ENCODE assay signal across 8 cellular contexts in the genomic region with DNA sequence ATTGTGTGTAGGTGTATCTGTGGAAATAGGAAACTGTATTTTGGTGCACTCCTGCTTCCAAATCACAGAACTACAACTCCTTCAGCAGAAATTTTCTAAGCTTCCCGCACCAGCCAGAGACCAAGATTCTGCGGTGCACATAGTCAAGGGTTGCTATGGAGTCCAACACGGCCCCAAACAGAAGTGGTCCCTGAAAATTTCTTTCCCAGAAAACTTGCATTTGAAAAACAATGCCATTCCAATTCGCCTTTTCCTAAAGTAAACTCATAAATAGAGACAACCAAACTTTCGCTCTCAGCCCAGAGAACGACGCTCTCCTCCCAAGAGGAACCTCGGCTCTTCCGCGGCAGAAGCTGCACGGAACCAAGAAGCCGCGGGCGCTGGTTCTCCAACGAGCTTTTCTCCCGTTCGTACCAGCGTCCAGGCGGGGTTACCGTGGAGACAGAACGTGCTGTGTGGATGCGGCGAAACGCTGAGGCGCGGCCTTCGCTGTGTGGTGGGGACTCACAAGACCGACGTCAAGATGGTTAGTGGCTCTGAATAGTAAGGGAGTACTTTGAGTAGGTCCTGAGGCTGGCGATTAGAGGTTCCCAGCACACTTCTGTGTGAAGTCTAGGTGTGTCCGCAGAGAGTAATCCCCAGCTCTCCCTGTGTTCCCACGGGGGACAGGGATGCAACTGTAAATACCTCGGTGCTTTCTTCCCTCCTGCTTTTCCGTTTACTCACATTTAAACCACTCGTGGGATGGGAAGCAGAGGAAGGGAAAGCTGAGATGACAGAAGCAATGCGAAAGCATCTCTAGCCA. TPM values are rescaled to one million over a fixed set of nuclear protein-coding genes. Genes with fewer than 3 reads are reported as not detected.
A peak's percentile ranks its signal among the peaks of the same experiment; 100 is the strongest.
DNase-seq lines count a peak whose midpoint lies in the region; ATAC-seq and TF ChIP-seq lines count a peak whose summit lies in the region.

No MANE protein-coding gene starts in this region.

- CTCF ChIA-PET in CD4-positive, alpha-beta memory T cell (lab: Charles Lee; ENCODE audit: partially characterized antibody), result interaction anchor here (0.6 to 3.2 kb wide), 11 partner anchors 7 to 249 kb away, joined by 3 to 16 read pairs (median 4); partner anchors contain the start of gene UBN2
- CTCF ChIA-PET in activated CD8-positive, alpha-beta T cell treated with anti-CD3 and anti-CD28 coated beads, Interleukin-2, amount 10 ng/mL, durations not matched to agents 7 days and 5 days (lab: Charles Lee), result interaction anchor here (0.8 to 1.7 kb wide), 9 partner anchors 11 to 247 kb away, joined by 3 to 7 read pairs (median 5); no protein-coding TSS in a partner anchor

- H3K27ac ChIP-seq in CD4-positive, alpha-beta memory T cell (ENCODE audit: low read depth, low read length), result peak overlapping the region; percentile 56
- peak overlapping the region; percentile 57 to 68 for H3K27ac ChIP-seq in lung (ENCODE audit: low read depth in 1 of 2, low read length in 1 of 2)

- H3K27me3 Mint-ChIP-seq in CD4-positive, alpha-beta memory T cell, result no peaks in the 10 kb centered on the region
- peaks cover 3% of the 10 kb centered on the region for H3K27me3 Mint-ChIP-seq in activated CD8-positive, alpha-beta T cell treated with anti-CD3 and anti-CD28 coated beads, Interleukin-2, amount 10 ng/mL, durations not matched to agents 7 days and 5 days (ENCODE audit: low read depth)

- no peaks in the 10 kb centered on the region for H3K27me3 ChIP-seq in CD4-positive, alpha-beta memory T cell (ENCODE audit: insufficient read depth, low read length)
- no peaks in the 10 kb centered on the region for H3K27me3 ChIP-seq in lung (ENCODE audit: control insufficient read depth, insufficient read depth)

- POLR2A ChIA-PET in CD4-positive, alpha-beta memory T cell (lab: Charles Lee; ENCODE audit: partially characterized antibody), result interaction anchor here (0.6 to 2.6 kb wide), 17 partner anchors 9 to 381 kb away, joined by 3 to 36 read pairs (median 5); partner anchors contain the start of genes LUC7L2 and UBN2
- POLR2A ChIA-PET in activated CD8-positive, alpha-beta T cell treated with anti-CD3 and anti-CD28 coated beads, Interleukin-2, amount 10 ng/mL, durations not matched to agents 7 days and 5 days (lab: Charles Lee), result interaction anchor here (0.6 to 2.4 kb wide), 14 partner anchors 9 to 230 kb away, joined by 3 to 7 read pairs (median 4); partner anchors contain the start of gene LUC7L2

- intact Hi-C loops in CD4-positive, alpha-beta memory T cell (cut with micrococcal nuclease), result loop anchor here (1.0 kb wide), 6 partner anchors 15 to 226 kb away; partner anchors contain the start of genes LUC7L2, UBN2 and ZC3HAV1

- no peaks in the 10 kb centered on the region for H3K36me3 ChIP-seq in CD4-positive, alpha-beta memory T cell (ENCODE audit: insufficient read depth, low read length)
- H3K36me3 ChIP-seq in lung (ENCODE audit: control insufficient read depth in 2 of 2, insufficient read depth in 2 of 2, low read length in 2 of 2), result peaks cover 0 to 3% of the 10 kb centered on the region in 2 donors

- ATAC-seq in GM19438 (IDR thresholded peaks at IDR 0.05; ENCODE audit: low read depth, unreplicated experiment), result peak; percentile 99
- ATAC-seq in HG03565 (IDR thresholded peaks at IDR 0.05; ENCODE audit: unreplicated experiment), result peak; percentile 87
- peak; percentile 99 for ATAC-seq in activated CD8-positive, alpha-beta T cell treated with anti-CD3 and anti-CD28 coated beads, Interleukin-2, amount 10 ng/mL, durations not matched to agents 7 days and 5 days
- peak; percentile 98 for ATAC-seq in lung (ENCODE audit: insufficient read depth, low FRiP score)

- H3K4me1 Mint-ChIP-seq in CD4-positive, alpha-beta memory T cell, result peaks cover 5 to 22% (median 17%) of the 10 kb centered on the region in 4 donors
- H3K4me1 Mint-ChIP-seq in activated CD8-positive, alpha-beta T cell treated with anti-CD3 and anti-CD28 coated beads, Interleukin-2, amount 10 ng/mL, durations not matched to agents 7 days and 5 days (ENCODE audit: low read depth), result peaks cover 20% of the 10 kb centered on the region

- H3K9me3 Mint-ChIP-seq in CD4-positive, alpha-beta memory T cell, result no peaks in the 10 kb centered on the region
- no peaks in the 10 kb centered on the region for H3K9me3 Mint-ChIP-seq in activated CD8-positive, alpha-beta T cell treated with anti-CD3 and anti-CD28 coated beads, Interleukin-2, amount 10 ng/mL, durations not matched to agents 7 days and 5 days (ENCODE audit: insufficient read depth)

- DNase-seq in CD4-positive, alpha-beta memory T cell, result peak; percentile 86 to 89 (median 88)
- DNase-seq in NCI-H82 treated with DMSO at 0.1 percent for 48 hours (lab: John Stamatoyannopoulos, UW; ENCODE audit: unreplicated experiment) (peak; percentile 67), lung (ENCODE audit: low spot score) (peak; percentile 88)
- DNase-seq in activated CD8-positive, alpha-beta T cell treated with anti-CD3 and anti-CD28 coated beads, Interleukin-2, amount 10 ng/mL, durations not matched to agents 7 days and 5 days, result peak; percentile 92
- DNase-seq in effector CD4-positive, alpha-beta T cell, result peak; percentile 81
- peak; percentile 67 to 84 (median 70) for DNase-seq in stimulated activated CD4-positive, alpha-beta T cell treated with anti-CD3 and anti-CD28 coated beads, TNF-alpha, amount 100 ng/mL, for 1 hour (ENCODE audit: low read depth in 3 of 3, low spot score in 1 of 3)

- peaks cover 14% of the 10 kb centered on the region for H3K4me1 ChIP-seq in CD4-positive, alpha-beta memory T cell (ENCODE audit: insufficient read depth, low read length)
- H3K4me1 ChIP-seq in lung (ENCODE audit: control insufficient read depth in 2 of 2, insufficient read depth in 2 of 2, low read length in 2 of 2), result no peaks in the 10 kb centered on the region

- H3K4me3 Mint-ChIP-seq in CD4-positive, alpha-beta memory T cell, result peak overlapping the region; percentile 87 to 97 (median 92)
- H3K4me3 Mint-ChIP-seq in activated CD8-positive, alpha-beta T cell treated with anti-CD3 and anti-CD28 coated beads, Interleukin-2, amount 10 ng/mL, durations not matched to agents 7 days and 5 days, result peak overlapping the region; percentile 87

- TF ChIP-seq CTCF in lung (IDR thresholded peaks at IDR 0.05; ENCODE audit: control extremely low read depth, extremely low read depth), result no peak

- WGBS in lung, 2 donors, result 1 to 2% methylated on average over 36 of the region's 36 CpGs

- H3K36me3 Mint-ChIP-seq in CD4-positive, alpha-beta memory T cell, result peaks cover 0 to 4% of the 10 kb centered on the region in 2 donors
- peaks cover 4% of the 10 kb centered on the region for H3K36me3 Mint-ChIP-seq in activated CD8-positive, alpha-beta T cell treated with anti-CD3 and anti-CD28 coated beads, Interleukin-2, amount 10 ng/mL, durations not matched to agents 7 days and 5 days (ENCODE audit: low read depth)

- peak overlapping the region; percentile 73 to 97 (median 93) for H3K27ac Mint-ChIP-seq in CD4-positive, alpha-beta memory T cell
- H3K27ac Mint-ChIP-seq in activated CD8-positive, alpha-beta T cell treated with anti-CD3 and anti-CD28 coated beads, Interleukin-2, amount 10 ng/mL, durations not matched to agents 7 days and 5 days, result peak overlapping the region; percentile 81

- H3K4me3 ChIP-seq in CD4-positive, alpha-beta memory T cell (ENCODE audit: low read length in 2 of 2), result peak overlapping the region; percentile 25 to 55
- H3K4me3 ChIP-seq in lung, result peak overlapping the region; percentile 57

- H3K9me3 ChIP-seq in CD4-positive, alpha-beta memory T cell (ENCODE audit: control insufficient read depth in 1 of 2, low read length in 2 of 2), result no peaks in the 10 kb centered on the region
- no peaks in the 10 kb centered on the region for H3K9me3 ChIP-seq in lung (ENCODE audit: control insufficient read depth in 2 of 2, insufficient read depth in 1 of 2, low read length in 1 of 2)

RNA-seq across cellular contexts. Expression of gene ZC3HAV1, which starts 24.0 kb away (rescaled TPM):
- total RNA-seq in CD4-positive, alpha-beta memory T cell, result 100 to 1,000 TPM; 154 to 159 TPM
- polyA plus RNA-seq in CD4-positive, alpha-beta memory T cell, result 100 to 1,000 TPM; 150 to 169 TPM
- total RNA-seq in activated CD8-positive, alpha-beta T cell treated with anti-CD3 and anti-CD28 coated beads, Interleukin-2, amount 10 ng/mL, durations not matched to agents 7 days and 5 days, result 100 to 1,000 TPM; 121 to 122 TPM
- 10 to 100 TPM; 37.8 to 43.4 TPM for total RNA-seq in lung
- 10 to 100 TPM in 1 of 2 donors, 1 to 10 TPM in 1; 8.2 to 11.3 TPM for polyA plus RNA-seq in lung

Comparison
In these comparisons a context has a peak if more than half of its experiments do, and no peak if none do; other contexts are left out.
1. Peak in every context shown above with its lines: DNase-seq, ATAC-seq, H3K4me3 ChIP-seq and H3K27ac ChIP-seq.